ENCODE assay signal across 15 cellular contexts in genomic region chr10:132363376-132363775, GRCh38.
"Had no signal": no experiment of that assay in that cellular context is flagged by ENCODE, and none has a peak within 500 bp of the region (broad histone marks: within the 10 kb centered on the region; RNA-seq: fewer than 3 reads in every experiment).

No MANE protein-coding gene starts in this region.

- H3K4me3 Mint-ChIP-seq: activated CD4-positive, alpha-beta T cell treated with anti-CD3 and anti-CD28 coated beads for 36 hours; activated CD8-positive, alpha-beta T cell treated with anti-CD3 and anti-CD28 coated beads, Interleukin-2, amount 10 ng/mL, durations not matched to agents 7 days and 5 days; activated naive CD8-positive, alpha-beta T cell; naive B cell; stimulated activated naive CD8-positive, alpha-beta T cell treated with anti-CD3 and anti-CD28 coated beads, Interleukin-15, amount 100 ng/mL, for 72 hours had no signal

- H3K4me1 Mint-ChIP-seq: activated CD4-positive, alpha-beta T cell treated with anti-CD3 and anti-CD28 coated beads for 36 hours had no signal

- H3K9me3 ChIP-seq: breast epithelium, colonic mucosa, thoracic aorta had no signal

- DNase-seq: activated CD4-positive, alpha-beta T cell treated with anti-CD3 and anti-CD28 coated beads for 36 hours; activated CD8-positive, alpha-beta T cell treated with anti-CD3 and anti-CD28 coated beads, Interleukin-2, amount 10 ng/mL, durations not matched to agents 7 days and 5 days; colonic mucosa; kidney glomerular epithelial cell; naive B cell; nucleus accumbens; psoas muscle; stimulated activated CD4-positive, alpha-beta T cell treated with anti-CD3 and anti-CD28 coated beads, Interleukin-12 subunit alpha, Interleukin-12 subunit beta, amount 100 ng/mL, for 4 hours; stimulated activated CD4-positive, alpha-beta T cell treated with anti-CD3 and anti-CD28 coated beads, Interleukin-2, amount 100 ng/mL, for 48 hours; stimulated activated naive CD8-positive, alpha-beta T cell treated with anti-CD3 and anti-CD28 coated beads, Interleukin-15, amount 100 ng/mL, for 72 hours; T-helper 9 cell had no signal

- H3K4me3 ChIP-seq: breast epithelium, colonic mucosa, lung, psoas muscle, thoracic aorta had no signal

- H3K36me3 ChIP-seq: breast epithelium, colonic mucosa had no signal

- H3K27me3 Mint-ChIP-seq: activated CD4-positive, alpha-beta T cell treated with anti-CD3 and anti-CD28 coated beads for 36 hours; activated naive CD8-positive, alpha-beta T cell; naive B cell; stimulated activated naive CD8-positive, alpha-beta T cell treated with anti-CD3 and anti-CD28 coated beads, Interleukin-15, amount 100 ng/mL, for 72 hours had no signal

- H3K27ac Mint-ChIP-seq: activated CD4-positive, alpha-beta T cell treated with anti-CD3 and anti-CD28 coated beads for 36 hours; activated CD8-positive, alpha-beta T cell treated with anti-CD3 and anti-CD28 coated beads, Interleukin-2, amount 10 ng/mL, durations not matched to agents 7 days and 5 days; stimulated activated naive CD8-positive, alpha-beta T cell treated with anti-CD3 and anti-CD28 coated beads, Interleukin-15, amount 100 ng/mL, for 72 hours had no signal

- H3K27ac ChIP-seq: breast epithelium, colonic mucosa, psoas muscle, thoracic aorta had no signal

- H3K4me1 ChIP-seq: breast epithelium, colonic mucosa, psoas muscle had no signal

- H3K27me3 ChIP-seq: breast epithelium, colonic mucosa had no signal

- ATAC-seq: activated CD8-positive, alpha-beta T cell treated with anti-CD3 and anti-CD28 coated beads, Interleukin-2, amount 10 ng/mL, durations not matched to agents 7 days and 5 days had no signal

- H3K9me3 Mint-ChIP-seq: naive B cell had no signal
